2 cellular contexts compared by ENCODE assay signal in genomic region chr10:2688958-2689357, GRCh38.
TF ChIP-seq lines count a peak whose summit lies in the region.

No MANE protein-coding gene starts in this region.

TF ChIP-seq in HepG2, 621 proteins besides CTCF, POLR2A, EP300 and RAD21:
- TF ChIP-seq TRIM22 (IDR thresholded peaks at IDR 0.05) (0 out of 2 replicates have a peak, but pooled peaks have one; percentile 85), NAIF1 (CRISPR knock-in tag; IDR thresholded peaks at IDR 0.05; ENCODE audit: borderline replicate concordance) (no peak)

TF ChIP-seq in HEK293, 187 proteins besides CTCF, POLR2A, EP300 and RAD21:
- TF ChIP-seq SCRT2 (tag by site-specific recombination; IDR thresholded peaks at IDR 0.05) (peak; percentile 97), ZNF341 (tag by site-specific recombination; IDR thresholded peaks at IDR 0.05; ENCODE audit: low read depth) (no peak), ZNF311 (tag by site-specific recombination; IDR thresholded peaks at IDR 0.05; ENCODE audit: borderline replicate concordance) (0 out of 2 replicates have a peak, but pooled peaks have one; percentile 57), KLF10 (tag by site-specific recombination; IDR thresholded peaks at IDR 0.05) (no peak), ZNF174 (tag by site-specific recombination; IDR thresholded peaks at IDR 0.05) (no peak), ZNF488 (tag by site-specific recombination; IDR thresholded peaks at IDR 0.05) (no peak), ZNF157 (tag by site-specific recombination; IDR thresholded peaks at IDR 0.05) (no peak), PRDM1 (tag by site-specific recombination; IDR thresholded peaks at IDR 0.05) (no peak), ZNF776 (tag by site-specific recombination; IDR thresholded peaks at IDR 0.05; ENCODE audit: borderline replicate concordance) (no peak), SCRT1 (tag by site-specific recombination; IDR thresholded peaks at IDR 0.05; ENCODE audit: borderline replicate concordance) (peak; percentile 98), ZNF747 (tag by site-specific recombination; IDR thresholded peaks at IDR 0.05) (no peak), ZNF366 (tag by site-specific recombination; conservative IDR thresholded peaks at IDR 0.05) (peak; percentile 95), PRDM2 (tag by site-specific recombination; IDR thresholded peaks at IDR 0.05; ENCODE audit: borderline replicate concordance) (no peak), ZBTB17 (tag by site-specific recombination; IDR thresholded peaks at IDR 0.05) (peak; percentile 78), MEIS1 (CRISPR knock-in tag; IDR thresholded peaks at IDR 0.05; ENCODE audit: borderline replicate concordance) (no peak)
TF ChIP-seq in HEK293: peak in this region for 5.
